ENCODE assay signal across 8 cellular contexts in the genomic region with DNA sequence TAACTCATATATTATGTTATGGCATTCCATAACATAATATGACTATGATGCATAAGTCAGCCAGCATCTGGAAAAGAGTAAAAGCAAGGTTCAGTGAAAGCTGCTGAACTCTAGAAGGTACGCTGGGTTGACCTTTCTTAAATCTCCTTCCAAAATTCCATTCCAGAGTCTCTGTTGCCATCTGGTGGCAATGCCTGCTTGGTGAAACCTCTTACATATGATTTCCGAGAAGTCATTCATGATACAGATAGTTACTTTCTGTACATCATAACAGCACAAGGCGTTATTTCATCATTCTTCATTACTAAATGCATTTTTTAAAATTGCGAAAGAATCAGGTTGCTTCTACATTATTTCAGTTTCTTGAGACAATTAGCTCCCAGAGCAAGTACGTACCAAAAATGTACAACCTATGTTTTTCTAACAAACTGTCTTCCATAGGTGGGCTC. TPM values are rescaled to one million over a fixed set of nuclear protein-coding genes. Genes with fewer than 3 reads are reported as not detected.
A peak's percentile ranks its signal among the peaks of the same experiment; 100 is the strongest.
DNase-seq lines count a peak whose midpoint lies in the region; ATAC-seq and TF ChIP-seq lines count a peak whose summit lies in the region.

No MANE protein-coding gene starts in this region.

- DNase-seq in GF-D8 (lab: John Stamatoyannopoulos, UW) (peak; percentile 92), RPMI8226 (peak; percentile 86), fibroblast of the aortic adventitia (ENCODE audit: low read depth) (peak; percentile 92), nucleus accumbens (lab: John Stamatoyannopoulos, UW) (peak in 34 of 56 donors; percentile 1 to 74 (median 10)), transverse colon (peak; percentile 71)

- no peaks in the 10 kb centered on the region for H3K9me2 ChIP-seq in Loucy (replicated peaks; ENCODE audit: low read depth, low read length)

- no peaks in the 10 kb centered on the region for H3K36me3 ChIP-seq in Loucy (ENCODE audit: insufficient read depth, low read length)
- no peaks in the 10 kb centered on the region for H3K36me3 ChIP-seq in transverse colon

- intact Hi-C loops in transverse colon (cut with DNase I; ENCODE audit: low total_unique reads), result no loop called here

- no peak for TF ChIP-seq EP300 in transverse colon (IDR thresholded peaks at IDR 0.05; ENCODE audit: low read depth)

- H3K27ac ChIP-seq in transverse colon, result no peak overlapping the region

- H3K79me2 ChIP-seq in Loucy (ENCODE audit: insufficient read depth, low read length), result no peaks in the 10 kb centered on the region

- H3K4me1 Mint-ChIP-seq in activated T-helper 17 cell treated with anti-CD3 and anti-CD28 coated beads, Interleukin-2, amount 50 U/mL, for 72 hours, result no peaks in the 10 kb centered on the region

- no peak overlapping the region for H3K4me3 ChIP-seq in Loucy (ENCODE audit: low read length, poor library complexity, severe bottlenecking)
- H3K4me3 ChIP-seq in fibroblast of the aortic adventitia (ENCODE audit: low read depth, low read length), result no peak overlapping the region
- H3K4me3 ChIP-seq in transverse colon, result peak overlapping the region in 1 of 4 donors; percentile 2

- peak overlapping the region; percentile 26 for H3K4me3 Mint-ChIP-seq in activated T-helper 17 cell treated with anti-CD3 and anti-CD28 coated beads, Interleukin-2, amount 50 U/mL, for 72 hours

- no peaks in the 10 kb centered on the region for H3K9me3 Mint-ChIP-seq in activated T-helper 17 cell treated with anti-CD3 and anti-CD28 coated beads, Interleukin-2, amount 50 U/mL, for 72 hours

- peak; percentile 89 for TF ChIP-seq CTCF in Loucy (conservative IDR thresholded peaks at IDR 0.05; ENCODE audit: low read length)
- peak; percentile 84 for TF ChIP-seq CTCF in fibroblast of the aortic adventitia (IDR thresholded peaks at IDR 0.05; ENCODE audit: insufficient read depth, low read length)
- peak; percentile 59 to 70 (median 63) for TF ChIP-seq CTCF in transverse colon (IDR thresholded peaks at IDR 0.05)

- no peaks in the 10 kb centered on the region for H3K36me3 Mint-ChIP-seq in activated T-helper 17 cell treated with anti-CD3 and anti-CD28 coated beads, Interleukin-2, amount 50 U/mL, for 72 hours (ENCODE audit: low read depth)

- ATAC-seq in activated T-helper 17 cell treated with anti-CD3 and anti-CD28 coated beads, Interleukin-2, amount 50 U/mL, for 72 hours (replicated peaks), result peak; percentile 95
- ATAC-seq in HG02642 (IDR thresholded peaks at IDR 0.05; ENCODE audit: poor library complexity, unreplicated experiment), result no peak

- H3K27me3 ChIP-seq in Loucy (ENCODE audit: insufficient read depth, low read length, poor library complexity, severe bottlenecking) (no peaks in the 10 kb centered on the region), transverse colon (no peaks in the 10 kb centered on the region)

- WGBS in transverse colon (ENCODE audit: low coverage in 1 of 2), 2 donors, result 14 to 20% methylated on average over 5 of the region's 5 CpGs

- no peak overlapping the region for H3K9ac ChIP-seq in Loucy (ENCODE audit: low read depth, low read length, poor library complexity, severe bottlenecking)

- H3K27ac Mint-ChIP-seq in activated T-helper 17 cell treated with anti-CD3 and anti-CD28 coated beads, Interleukin-2, amount 50 U/mL, for 72 hours, result no peak overlapping the region

- no peak for TF ChIP-seq POLR2A in transverse colon (IDR thresholded peaks at IDR 0.05)

- no peaks in the 10 kb centered on the region for H3F3A ChIP-seq in Loucy (ENCODE audit: low read depth)

- no peaks in the 10 kb centered on the region for H4K20me1 ChIP-seq in Loucy (ENCODE audit: insufficient read depth, low read length, poor library complexity, severe bottlenecking)

- H3K4me2 ChIP-seq in Loucy (ENCODE audit: low read depth, low read length, poor library complexity, severe bottlenecking), result no peak overlapping the region

- H2AFZ ChIP-seq in Loucy (ENCODE audit: low read length), result no peak overlapping the region

- no peaks in the 10 kb centered on the region for H3K4me1 ChIP-seq in Loucy (ENCODE audit: insufficient read depth, low read length, poor library complexity, severe bottlenecking)
- peaks cover 2 to 12% (median 5%) of the 10 kb centered on the region in 4 donors for H3K4me1 ChIP-seq in transverse colon

- in situ Hi-C loops in transverse colon (cut with MboI; ENCODE audit: low pct_ligation_motif_present in 1 of 4, low pct_unique_long_range_greater_than_20kb in 1 of 4, low sequenced_read_pairs in 3 of 4), result loop anchor here in 1 of 4 donors (25.0 kb wide), 1 partner anchor 113 kb away; a partner anchor contains a TSS

- H3K9me3 ChIP-seq in Loucy (ENCODE audit: insufficient read depth, low read depth, low read length) (no peaks in the 10 kb centered on the region), transverse colon (no peaks in the 10 kb centered on the region)

- no peaks in the 10 kb centered on the region for H3K27me3 Mint-ChIP-seq in activated T-helper 17 cell treated with anti-CD3 and anti-CD28 coated beads, Interleukin-2, amount 50 U/mL, for 72 hours

RNA-seq across cellular contexts. Expression of a gene that starts 7.0 kb away (rescaled TPM):
- 10 to 100 TPM; 22.9 to 24.0 TPM for total RNA-seq in activated T-helper 17 cell treated with anti-CD3 and anti-CD28 coated beads, Interleukin-2, amount 50 U/mL, for 72 hours
- total RNA-seq in fibroblast of the aortic adventitia (ENCODE audit: low replicate concordance), result 14.6 and 66.3 TPM in 2 replicates
- 10 to 100 TPM; 24.3 to 42.2 (median 35.6) TPM for total RNA-seq in transverse colon

Comparison
In these comparisons a context has a peak if more than half of its experiments do, and no peak if none do; other contexts are left out.
1. DNase-seq: peak in every context shown above with its lines; median percentile 92 in GF-D8; 92 in fibroblast of the aortic adventitia; 86 in RPMI8226; 71 in transverse colon; 10 in nucleus accumbens.